ENCODE assay signal across 1 cellular context in the genomic region with DNA sequence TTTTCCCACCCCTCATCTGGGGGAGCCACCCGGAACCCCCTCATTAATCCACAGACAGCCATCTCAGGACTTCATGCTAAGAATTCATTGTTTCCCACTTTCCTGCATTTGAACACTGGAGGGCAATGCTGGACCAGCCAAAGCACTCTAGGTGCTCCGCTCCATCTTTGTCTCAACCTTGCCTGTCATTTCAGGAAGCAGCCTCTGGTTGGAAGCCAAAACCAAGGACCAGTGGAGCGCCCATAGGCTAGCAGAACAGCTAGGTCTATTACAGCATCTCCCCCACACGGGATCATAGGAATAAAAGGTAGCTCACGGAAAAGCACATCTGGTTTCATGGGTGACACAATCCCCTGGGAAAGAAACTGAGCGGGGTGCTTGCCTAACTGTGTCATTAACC.
TF ChIP-seq lines count a peak whose summit lies in the region.

No MANE protein-coding gene starts in this region.

TF ChIP-seq in HepG2, 621 proteins besides CTCF, POLR2A, EP300 and RAD21 (continued from another document):
- TF ChIP-seq, protein P1, sequence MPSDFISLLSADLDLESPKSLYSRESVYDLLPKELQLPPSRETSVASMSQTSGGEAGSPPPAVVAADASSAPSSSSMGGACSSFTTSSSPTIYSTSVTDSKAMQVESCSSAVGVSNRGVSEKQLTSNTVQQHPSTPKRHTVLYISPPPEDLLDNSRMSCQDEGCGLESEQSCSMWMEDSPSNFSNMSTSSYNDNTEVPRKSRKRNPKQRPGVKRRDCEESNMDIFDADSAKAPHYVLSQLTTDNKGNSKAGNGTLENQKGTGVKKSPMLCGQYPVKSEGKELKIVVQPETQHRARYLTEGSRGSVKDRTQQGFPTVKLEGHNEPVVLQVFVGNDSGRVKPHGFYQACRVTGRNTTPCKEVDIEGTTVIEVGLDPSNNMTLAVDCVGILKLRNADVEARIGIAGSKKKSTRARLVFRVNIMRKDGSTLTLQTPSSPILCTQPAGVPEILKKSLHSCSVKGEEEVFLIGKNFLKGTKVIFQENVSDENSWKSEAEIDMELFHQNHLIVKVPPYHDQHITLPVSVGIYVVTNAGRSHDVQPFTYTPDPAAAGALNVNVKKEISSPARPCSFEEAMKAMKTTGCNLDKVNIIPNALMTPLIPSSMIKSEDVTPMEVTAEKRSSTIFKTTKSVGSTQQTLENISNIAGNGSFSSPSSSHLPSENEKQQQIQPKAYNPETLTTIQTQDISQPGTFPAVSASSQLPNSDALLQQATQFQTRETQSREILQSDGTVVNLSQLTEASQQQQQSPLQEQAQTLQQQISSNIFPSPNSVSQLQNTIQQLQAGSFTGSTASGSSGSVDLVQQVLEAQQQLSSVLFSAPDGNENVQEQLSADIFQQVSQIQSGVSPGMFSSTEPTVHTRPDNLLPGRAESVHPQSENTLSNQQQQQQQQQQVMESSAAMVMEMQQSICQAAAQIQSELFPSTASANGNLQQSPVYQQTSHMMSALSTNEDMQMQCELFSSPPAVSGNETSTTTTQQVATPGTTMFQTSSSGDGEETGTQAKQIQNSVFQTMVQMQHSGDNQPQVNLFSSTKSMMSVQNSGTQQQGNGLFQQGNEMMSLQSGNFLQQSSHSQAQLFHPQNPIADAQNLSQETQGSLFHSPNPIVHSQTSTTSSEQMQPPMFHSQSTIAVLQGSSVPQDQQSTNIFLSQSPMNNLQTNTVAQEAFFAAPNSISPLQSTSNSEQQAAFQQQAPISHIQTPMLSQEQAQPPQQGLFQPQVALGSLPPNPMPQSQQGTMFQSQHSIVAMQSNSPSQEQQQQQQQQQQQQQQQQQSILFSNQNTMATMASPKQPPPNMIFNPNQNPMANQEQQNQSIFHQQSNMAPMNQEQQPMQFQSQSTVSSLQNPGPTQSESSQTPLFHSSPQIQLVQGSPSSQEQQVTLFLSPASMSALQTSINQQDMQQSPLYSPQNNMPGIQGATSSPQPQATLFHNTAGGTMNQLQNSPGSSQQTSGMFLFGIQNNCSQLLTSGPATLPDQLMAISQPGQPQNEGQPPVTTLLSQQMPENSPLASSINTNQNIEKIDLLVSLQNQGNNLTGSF (CRISPR knock-in tag; IDR thresholded peaks at IDR 0.05), result no peak
- no peak for TF ChIP-seq ZNF883 (CRISPR knock-in tag; IDR thresholded peaks at IDR 0.05; ENCODE audit: not compliant biosample characterization)
- TF ChIP-seq HIVEP1 (CRISPR knock-in tag; IDR thresholded peaks at IDR 0.05), result no peak
- 0 out of 2 replicates have a peak, but pooled peaks have one; percentile 53 for TF ChIP-seq ZNF550 (CRISPR knock-in tag; IDR thresholded peaks at IDR 0.05; ENCODE audit: borderline replicate concordance)
- TF ChIP-seq, protein P2, sequence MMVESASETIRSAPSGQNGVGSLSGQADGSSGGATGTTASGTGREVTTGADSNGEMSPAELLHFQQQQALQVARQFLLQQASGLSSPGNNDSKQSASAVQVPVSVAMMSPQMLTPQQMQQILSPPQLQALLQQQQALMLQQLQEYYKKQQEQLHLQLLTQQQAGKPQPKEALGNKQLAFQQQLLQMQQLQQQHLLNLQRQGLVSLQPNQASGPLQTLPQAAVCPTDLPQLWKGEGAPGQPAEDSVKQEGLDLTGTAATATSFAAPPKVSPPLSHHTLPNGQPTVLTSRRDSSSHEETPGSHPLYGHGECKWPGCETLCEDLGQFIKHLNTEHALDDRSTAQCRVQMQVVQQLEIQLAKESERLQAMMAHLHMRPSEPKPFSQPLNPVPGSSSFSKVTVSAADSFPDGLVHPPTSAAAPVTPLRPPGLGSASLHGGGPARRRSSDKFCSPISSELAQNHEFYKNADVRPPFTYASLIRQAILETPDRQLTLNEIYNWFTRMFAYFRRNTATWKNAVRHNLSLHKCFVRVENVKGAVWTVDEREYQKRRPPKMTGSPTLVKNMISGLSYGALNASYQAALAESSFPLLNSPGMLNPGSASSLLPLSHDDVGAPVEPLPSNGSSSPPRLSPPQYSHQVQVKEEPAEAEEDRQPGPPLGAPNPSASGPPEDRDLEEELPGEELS (CRISPR knock-in tag; IDR thresholded peaks at IDR 0.05), result no peak
- TF ChIP-seq, protein P3, sequence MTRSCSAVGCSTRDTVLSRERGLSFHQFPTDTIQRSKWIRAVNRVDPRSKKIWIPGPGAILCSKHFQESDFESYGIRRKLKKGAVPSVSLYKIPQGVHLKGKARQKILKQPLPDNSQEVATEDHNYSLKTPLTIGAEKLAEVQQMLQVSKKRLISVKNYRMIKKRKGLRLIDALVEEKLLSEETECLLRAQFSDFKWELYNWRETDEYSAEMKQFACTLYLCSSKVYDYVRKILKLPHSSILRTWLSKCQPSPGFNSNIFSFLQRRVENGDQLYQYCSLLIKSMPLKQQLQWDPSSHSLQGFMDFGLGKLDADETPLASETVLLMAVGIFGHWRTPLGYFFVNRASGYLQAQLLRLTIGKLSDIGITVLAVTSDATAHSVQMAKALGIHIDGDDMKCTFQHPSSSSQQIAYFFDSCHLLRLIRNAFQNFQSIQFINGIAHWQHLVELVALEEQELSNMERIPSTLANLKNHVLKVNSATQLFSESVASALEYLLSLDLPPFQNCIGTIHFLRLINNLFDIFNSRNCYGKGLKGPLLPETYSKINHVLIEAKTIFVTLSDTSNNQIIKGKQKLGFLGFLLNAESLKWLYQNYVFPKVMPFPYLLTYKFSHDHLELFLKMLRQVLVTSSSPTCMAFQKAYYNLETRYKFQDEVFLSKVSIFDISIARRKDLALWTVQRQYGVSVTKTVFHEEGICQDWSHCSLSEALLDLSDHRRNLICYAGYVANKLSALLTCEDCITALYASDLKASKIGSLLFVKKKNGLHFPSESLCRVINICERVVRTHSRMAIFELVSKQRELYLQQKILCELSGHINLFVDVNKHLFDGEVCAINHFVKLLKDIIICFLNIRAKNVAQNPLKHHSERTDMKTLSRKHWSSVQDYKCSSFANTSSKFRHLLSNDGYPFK (CRISPR knock-in tag; IDR thresholded peaks at IDR 0.05; ENCODE audit: borderline replicate concordance), result no peak
- TF ChIP-seq ZNF570 (CRISPR knock-in tag; IDR thresholded peaks at IDR 0.05; ENCODE audit: borderline replicate concordance), result no peak
- TF ChIP-seq TP53 (CRISPR knock-in tag; conservative IDR thresholded peaks at IDR 0.05), result no peak
- TF ChIP-seq PRPF4 (IDR thresholded peaks at IDR 0.05; ENCODE audit: low read depth, low read length, poor library complexity, severe bottlenecking), result no peak
- no peak for TF ChIP-seq ZNF207 (IDR thresholded peaks at IDR 0.05; ENCODE audit: borderline replicate concordance)
- TF ChIP-seq ZNF24 (IDR thresholded peaks at IDR 0.05), result no peak
- TF ChIP-seq HOXA3 (CRISPR knock-in tag; IDR thresholded peaks at IDR 0.05), result 0 out of 2 replicates have a peak, but pooled peaks have one; percentile 22
- peak; percentile 72 for TF ChIP-seq PRDM15 (CRISPR knock-in tag; IDR thresholded peaks at IDR 0.05)
- no peak for TF ChIP-seq HDAC2 (CRISPR knock-in tag; IDR thresholded peaks at IDR 0.05)
- TF ChIP-seq PHF20 (CRISPR knock-in tag; IDR thresholded peaks at IDR 0.05), result no peak
- TF ChIP-seq, protein P4, sequence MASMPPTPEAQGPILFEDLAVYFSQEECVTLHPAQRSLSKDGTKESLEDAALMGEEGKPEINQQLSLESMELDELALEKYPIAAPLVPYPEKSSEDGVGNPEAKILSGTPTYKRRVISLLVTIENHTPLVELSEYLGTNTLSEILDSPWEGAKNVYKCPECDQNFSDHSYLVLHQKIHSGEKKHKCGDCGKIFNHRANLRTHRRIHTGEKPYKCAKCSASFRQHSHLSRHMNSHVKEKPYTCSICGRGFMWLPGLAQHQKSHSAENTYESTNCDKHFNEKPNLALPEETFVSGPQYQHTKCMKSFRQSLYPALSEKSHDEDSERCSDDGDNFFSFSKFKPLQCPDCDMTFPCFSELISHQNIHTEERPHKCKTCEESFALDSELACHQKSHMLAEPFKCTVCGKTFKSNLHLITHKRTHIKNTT (CRISPR knock-in tag; IDR thresholded peaks at IDR 0.05), result no peak
- no peak for TF ChIP-seq MYPOP (CRISPR knock-in tag; IDR thresholded peaks at IDR 0.05)
- TF ChIP-seq, protein P5, sequence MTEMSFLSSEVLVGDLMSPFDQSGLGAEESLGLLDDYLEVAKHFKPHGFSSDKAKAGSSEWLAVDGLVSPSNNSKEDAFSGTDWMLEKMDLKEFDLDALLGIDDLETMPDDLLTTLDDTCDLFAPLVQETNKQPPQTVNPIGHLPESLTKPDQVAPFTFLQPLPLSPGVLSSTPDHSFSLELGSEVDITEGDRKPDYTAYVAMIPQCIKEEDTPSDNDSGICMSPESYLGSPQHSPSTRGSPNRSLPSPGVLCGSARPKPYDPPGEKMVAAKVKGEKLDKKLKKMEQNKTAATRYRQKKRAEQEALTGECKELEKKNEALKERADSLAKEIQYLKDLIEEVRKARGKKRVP (CRISPR knock-in tag; IDR thresholded peaks at IDR 0.05), result no peak
- TF ChIP-seq ZNF891 (CRISPR knock-in tag; IDR thresholded peaks at IDR 0.05), result no peak
- TF ChIP-seq PREB (CRISPR knock-in tag; IDR thresholded peaks at IDR 0.05), result no peak
- TF ChIP-seq SAP130 (CRISPR knock-in tag; IDR thresholded peaks at IDR 0.05; ENCODE audit: low read depth), result no peak
- TF ChIP-seq THRA (CRISPR knock-in tag; IDR thresholded peaks at IDR 0.05; ENCODE audit: borderline replicate concordance), result no peak
- TF ChIP-seq SMC3 (IDR thresholded peaks at IDR 0.05; ENCODE audit: low read length), result peak; percentile 66
- TF ChIP-seq ZNF557 (CRISPR knock-in tag; IDR thresholded peaks at IDR 0.05), result no peak
- 0 out of 2 replicates have a peak, but pooled peaks have one; percentile 27 for TF ChIP-seq BORCS8-MEF2B (CRISPR knock-in tag; IDR thresholded peaks at IDR 0.05)
